11 cellular contexts compared by ENCODE assay signal in the genomic region with DNA sequence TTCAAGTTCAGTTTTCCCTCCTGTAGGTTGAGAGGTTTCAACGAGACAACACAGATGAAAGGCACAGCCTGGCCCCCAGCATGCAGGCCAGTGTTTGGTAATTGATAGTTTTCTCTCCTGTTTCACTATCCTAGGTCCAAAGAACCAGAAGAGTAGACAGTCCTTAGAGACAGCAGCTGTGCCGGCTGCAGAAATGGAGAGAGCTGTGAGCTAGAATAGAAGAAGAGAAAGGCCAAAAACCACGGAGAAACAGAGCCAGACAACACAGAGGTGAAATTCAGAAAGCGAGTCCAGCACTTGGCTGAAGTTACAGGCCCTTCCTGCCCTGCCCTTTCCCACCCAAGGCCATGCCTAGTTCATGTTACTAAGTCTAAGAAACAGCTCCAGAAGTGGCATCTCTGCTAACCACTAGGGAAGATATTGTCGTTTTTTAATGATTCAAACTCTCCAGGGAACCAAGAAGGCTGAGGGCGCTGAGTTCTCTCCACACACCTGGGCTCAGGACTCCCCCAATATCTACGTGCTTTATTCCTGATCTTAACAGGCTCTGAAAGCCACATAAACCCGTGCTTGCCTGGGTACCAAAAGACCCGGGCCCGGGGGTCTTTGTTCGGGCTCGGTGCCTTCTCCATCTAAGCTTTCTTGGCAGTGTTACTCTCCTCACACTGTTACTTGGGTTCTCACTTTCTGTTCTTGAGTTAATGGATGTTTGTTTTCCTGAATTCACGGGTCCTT. TPM values are rescaled to one million over a fixed set of nuclear protein-coding genes. Genes with fewer than 3 reads are reported as not detected.
DNase-seq lines count a peak whose midpoint lies in the region; ATAC-seq and TF ChIP-seq lines count a peak whose summit lies in the region.
"Had no signal": no experiment of that assay in that cellular context is flagged by ENCODE, and none has a peak within 500 bp of the region (broad histone marks: within the 10 kb centered on the region; RNA-seq: fewer than 3 reads in every experiment).

No MANE protein-coding gene starts in this region.

- no peak for TF ChIP-seq POLR2A in testis (IDR thresholded peaks at IDR 0.05)

- TF ChIP-seq CTCF in GM12873 (IDR thresholded peaks at IDR 0.05; ENCODE audit: insufficient read depth, low read depth, low read length, missing control alignments) (peak; percentile 2), Loucy (conservative IDR thresholded peaks at IDR 0.05; ENCODE audit: low read length) (no peak), VCaP (conservative IDR thresholded peaks at IDR 0.05) (no peak), neural progenitor cell (IDR thresholded peaks at IDR 0.05) (no peak), testis (IDR thresholded peaks at IDR 0.05) (no peak)

- no peak overlapping the region for H3K4me3 Mint-ChIP-seq in neural progenitor cell

- peaks cover 11% of the 10 kb centered on the region for H3K9me3 Mint-ChIP-seq in neural progenitor cell

- H3K9me3 ChIP-seq in Loucy (ENCODE audit: insufficient read depth, low read depth, low read length) = no peaks in the 10 kb centered on the region
- peaks cover 10% of the 10 kb centered on the region for H3K9me3 ChIP-seq in neural progenitor cell (ENCODE audit: low read depth)
- no peaks in the 10 kb centered on the region for H3K9me3 ChIP-seq in testis

- peak overlapping the region; percentile 45; the same call in 1 of the 2 replicates for H2AFZ ChIP-seq in Loucy (ENCODE audit: low read length)
- H2AFZ ChIP-seq in neural progenitor cell (replicated peaks) = peak overlapping the region; percentile 3

- no peaks in the 10 kb centered on the region for H3K79me2 ChIP-seq in Loucy (ENCODE audit: insufficient read depth, low read length)
- H3K79me2 ChIP-seq in neural progenitor cell (ENCODE audit: low read depth) = no peaks in the 10 kb centered on the region

- no peak for ATAC-seq in HG03439 (IDR thresholded peaks at IDR 0.05; ENCODE audit: unreplicated experiment)

- DNase-seq in neural progenitor cell (ENCODE audit: low spot score) (no peak), testis (no peak), RKO (ENCODE audit: low spot score) (no peak)
- no peak for DNase-seq in stimulated activated CD4-positive, alpha-beta T cell treated with anti-CD3 and anti-CD28 coated beads, Interleukin-15, amount 100 ng/mL, for 24 hours

- peaks cover 20% of the 10 kb centered on the region for H3K27me3 Mint-ChIP-seq in neural progenitor cell (ENCODE audit: insufficient read depth, low read depth)

- H3K4me3 ChIP-seq in Loucy (ENCODE audit: low read length, poor library complexity, severe bottlenecking) (no peak overlapping the region), neural progenitor cell (no peak overlapping the region), testis (no peak overlapping the region)
- H3K4me3 ChIP-seq: A549 had no signal

- H3K4me2 ChIP-seq in Loucy (ENCODE audit: low read depth, low read length, poor library complexity, severe bottlenecking) = no peak overlapping the region
- H3K4me2 ChIP-seq in neural progenitor cell = no peak overlapping the region
- H3K4me2 ChIP-seq: A549 had no signal

- H3K9ac ChIP-seq in Loucy (ENCODE audit: low read depth, low read length, poor library complexity, severe bottlenecking) (no peak overlapping the region), neural progenitor cell (no peak overlapping the region)

- H3K36me3 ChIP-seq in Loucy (ENCODE audit: insufficient read depth, low read length) = no peaks in the 10 kb centered on the region
- no peaks in the 10 kb centered on the region for H3K36me3 ChIP-seq in neural progenitor cell
- H3K36me3 ChIP-seq in testis (ENCODE audit: low read depth, missing control alignments) = no peaks in the 10 kb centered on the region

- no peaks in the 10 kb centered on the region for H3F3A ChIP-seq in Loucy (ENCODE audit: low read depth)
- H3F3A ChIP-seq in neural progenitor cell (ENCODE audit: low read depth) = peaks cover 19% of the 10 kb centered on the region

- H4K20me1 ChIP-seq in Loucy (ENCODE audit: insufficient read depth, low read length, poor library complexity, severe bottlenecking) = no peaks in the 10 kb centered on the region
- H4K20me1 ChIP-seq in neural progenitor cell (ENCODE audit: low read depth) = no peaks in the 10 kb centered on the region

- H3K4me1 Mint-ChIP-seq in neural progenitor cell = peaks cover 12% of the 10 kb centered on the region

- H3K36me3 Mint-ChIP-seq in neural progenitor cell = no peaks in the 10 kb centered on the region

- WGBS in testis, 2 donors = 66 to 72% methylated on average over 13 of the region's 13 CpGs

- peak overlapping the region; percentile 56; the same call in 1 of the 2 replicates for H3K27ac ChIP-seq in VCaP
- no peak overlapping the region for H3K27ac ChIP-seq in neural progenitor cell
- no peak overlapping the region for H3K27ac ChIP-seq in testis
- H3K27ac ChIP-seq: A549 had no signal

- no peaks in the 10 kb centered on the region for H3K9me2 ChIP-seq in Loucy (replicated peaks; ENCODE audit: low read depth, low read length)

- H3K4me1 ChIP-seq in Loucy (ENCODE audit: insufficient read depth, low read length, poor library complexity, severe bottlenecking) (no peaks in the 10 kb centered on the region), neural progenitor cell (no peaks in the 10 kb centered on the region), testis (no peaks in the 10 kb centered on the region)
- H3K4me1 ChIP-seq: A549 had no signal

- H3K27me3 ChIP-seq in Loucy (ENCODE audit: insufficient read depth, low read length, poor library complexity, severe bottlenecking) (no peaks in the 10 kb centered on the region), neural progenitor cell (peaks cover 45% of the 10 kb centered on the region), testis (no peaks in the 10 kb centered on the region)

- peak overlapping the region; percentile 33 for H3K27ac Mint-ChIP-seq in neural progenitor cell

- intact Hi-C loops in testis (cut with DNase I; ENCODE audit: low total_unique reads) = no loop called here

RNA-seq across cellular contexts. Expression of a gene that starts 16.5 kb away (rescaled TPM):
- total RNA-seq in neural progenitor cell (ENCODE audit: low replicate concordance) (not detected in 2 replicates), testis (1 to 10 TPM in 1 of 2 donors, under 1 TPM in 1; 0.43 to 1.1 TPM)
- 0.26 TPM for polyA plus RNA-seq in testis (ENCODE audit: insufficient read depth, low read depth, low replicate concordance)
- total RNA-seq: H7, MCF 10A had no signal
- polyA plus RNA-seq: A549 had no signal

RNA-seq across cellular contexts. Expression of a gene that starts 18.0 kb away (rescaled TPM):
- 0.06 TPM in 1 of 2 replicates, not detected in the other for total RNA-seq in neural progenitor cell (ENCODE audit: low replicate concordance)
- 1 to 10 TPM; 2.8 to 3.5 TPM for total RNA-seq in testis
- polyA plus RNA-seq in testis (ENCODE audit: insufficient read depth, low read depth, low replicate concordance) = 1.1 TPM
- total RNA-seq: MCF 10A had no signal

RNA-seq across cellular contexts. Expression of a gene that starts 35.7 kb away (rescaled TPM):
- total RNA-seq in neural progenitor cell (ENCODE audit: low replicate concordance) = not detected in 2 replicates
- 1 to 10 TPM; 6.9 to 8.2 TPM for total RNA-seq in testis
- 104 TPM for polyA plus RNA-seq in testis (ENCODE audit: insufficient read depth, low read depth, low replicate concordance)
- total RNA-seq: H7 had no signal

RNA-seq across cellular contexts. Expression of a gene that starts 58.1 kb away (rescaled TPM):
- total RNA-seq in neural progenitor cell (ENCODE audit: low replicate concordance) (19.3 and 27.6 TPM in 2 replicates), testis (100 to 1,000 TPM; 191 to 234 TPM)
- 124 TPM for polyA plus RNA-seq in testis (ENCODE audit: insufficient read depth, low read depth, low replicate concordance)
